In genomic region chr5:116841734-116842133, GRCh38 we compare ENCODE assay signal across 25 cellular contexts.
"Had no signal": no experiment of that assay in that cellular context is flagged by ENCODE, and none has a peak within 500 bp of the region (broad histone marks: within the 10 kb centered on the region; RNA-seq: fewer than 3 reads in every experiment).

No MANE protein-coding gene starts in this region.

- H3K4me3 Mint-ChIP-seq: dendritic cell treated with granulocyte-macrophage colony-stimulating factor and Interleukin-4, amounts not matched to agents 40 ng/mL and 50 ng/mL, for 4 days; effector memory CD8-positive, alpha-beta T cell; endodermal cell; mesothelial cell of epicardium; naive B cell had no signal

- H3K4me1 ChIP-seq: colonic mucosa, gastrocnemius medialis, left lung, lower lobe of right lung had no signal

- H3K27ac ChIP-seq: colonic mucosa, epithelial cell of prostate, esophagus squamous epithelium, gastrocnemius medialis, heart right ventricle, left lung, lower lobe of right lung had no signal

- H3K9me3 Mint-ChIP-seq: endodermal cell had no signal

- H3K9me3 ChIP-seq: colonic mucosa, esophagus squamous epithelium, gastrocnemius medialis, left lung, lower lobe of right lung, mucosa of descending colon had no signal

- H3K4me1 Mint-ChIP-seq: naive B cell had no signal

- ATAC-seq: effector memory CD8-positive, alpha-beta T cell; esophagus mucosa; gastrocnemius medialis; heart right ventricle; left cardiac atrium; left lung; left ventricle myocardium superior; lower lobe of right lung had no signal

- H3K27me3 Mint-ChIP-seq: dendritic cell treated with granulocyte-macrophage colony-stimulating factor and Interleukin-4, amounts not matched to agents 40 ng/mL and 50 ng/mL, for 4 days; effector memory CD8-positive, alpha-beta T cell; naive B cell had no signal

- H3K36me3 Mint-ChIP-seq: mesothelial cell of epicardium, naive B cell had no signal

- H3K27me3 ChIP-seq: esophagus squamous epithelium, gastrocnemius medialis, heart right ventricle, left lung had no signal

- DNase-seq: colonic mucosa; cortex of kidney; effector CD8-positive, alpha-beta T cell; effector memory CD8-positive, alpha-beta T cell; endodermal cell; erythroblast; esophagus squamous epithelium; foreskin fibroblast; foreskin melanocyte; gastrocnemius medialis; glutamatergic neuron; head of caudate nucleus; heart right ventricle; hippocampal formation; left cardiac atrium; left lung; left ventricle myocardium superior; lower lobe of right lung; mesenchymal stem cell; naive B cell had no signal

- H3K4me3 ChIP-seq: colonic mucosa, esophagus squamous epithelium, gastrocnemius medialis, heart right ventricle, left lung, lower lobe of right lung, mucosa of descending colon had no signal

- H3K36me3 ChIP-seq: colonic mucosa, esophagus squamous epithelium, gastrocnemius medialis, heart right ventricle, left lung, lower lobe of right lung had no signal

- H3K27ac Mint-ChIP-seq: dendritic cell treated with granulocyte-macrophage colony-stimulating factor and Interleukin-4, amounts not matched to agents 40 ng/mL and 50 ng/mL, for 4 days; effector memory CD8-positive, alpha-beta T cell; endodermal cell; mesothelial cell of epicardium; naive B cell had no signal
